Comparison of ENCODE assay signal across 28 cellular contexts in the genomic region with DNA sequence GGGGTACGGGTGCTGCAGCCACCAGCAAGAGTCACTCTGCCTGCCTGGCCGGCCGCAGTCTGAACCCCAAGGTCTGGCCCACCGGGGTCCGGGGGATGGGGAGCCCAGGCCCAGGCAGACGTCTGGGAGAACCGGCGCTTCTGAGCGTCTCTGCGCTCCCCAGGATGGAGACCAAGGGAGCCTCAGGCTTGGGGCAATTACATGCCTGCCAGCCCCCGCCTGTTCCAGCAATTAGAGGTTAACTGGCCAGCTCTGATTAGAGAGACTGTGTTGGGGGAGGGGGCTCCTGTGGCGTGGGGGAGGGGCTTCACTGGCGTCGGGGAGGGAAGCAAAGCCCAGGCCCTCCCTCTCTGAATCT. TPM values are rescaled to one million over a fixed set of nuclear protein-coding genes. Genes with fewer than 3 reads are reported as not detected.
A peak's percentile ranks its signal among the peaks of the same experiment; 100 is the strongest.
DNase-seq lines count a peak whose midpoint lies in the region; ATAC-seq, FAIRE-seq and TF ChIP-seq lines count a peak whose summit lies in the region.
"Had no signal": no experiment of that assay in that cellular context is flagged by ENCODE, and none has a peak within 500 bp of the region (broad histone marks: within the 10 kb centered on the region; RNA-seq: fewer than 3 reads in every experiment).

No MANE protein-coding gene starts in this region.

- H3K36me3 ChIP-seq in H7 (replicated peaks; ENCODE audit: control insufficient read depth, insufficient read depth, low read length) (no peaks in the 10 kb centered on the region), RWPE2 (ENCODE audit: low read depth) (no peaks in the 10 kb centered on the region)
- H3K36me3 ChIP-seq: ascending aorta, BLaER1, left ventricle myocardium inferior, prostate gland had no signal

- FAIRE-seq in H54 (lab: Jason Lieb, UNC) = no peak
- FAIRE-seq: colon, G401.6, HTR-8/SVneo, keratinocyte had no signal

- H3K4me3 ChIP-seq in H7 (ENCODE audit: insufficient read depth, low read depth, low read length) (peak overlapping the region; percentile 43; the same call in 1 of the 2 replicates), RWPE2 (ENCODE audit: severe bottlenecking) (no peak overlapping the region)
- H3K4me3 ChIP-seq: ascending aorta, BLaER1, gastroesophageal sphincter, left ventricle myocardium inferior, prostate gland, tibial nerve had no signal

- no peaks in the 10 kb centered on the region for H3K27me3 ChIP-seq in H7 (ENCODE audit: control insufficient read depth, insufficient read depth, low read length)
- peaks cover 7% of the 10 kb centered on the region for H3K27me3 ChIP-seq in RWPE2 (ENCODE audit: insufficient read depth, poor library complexity, severe bottlenecking)

- TF ChIP-seq CTCF in RWPE2 (IDR thresholded peaks at IDR 0.05; ENCODE audit: poor library complexity, severe bottlenecking) = no peak

- ATAC-seq in RWPE2 (ENCODE audit: low read depth) (peak; percentile 13; the same call in 2 of the 3 replicates), GM21717 (IDR thresholded peaks at IDR 0.05; ENCODE audit: unreplicated experiment) (no peak)
- ATAC-seq: gastroesophageal sphincter had no signal

- TF ChIP-seq POLR2A in H54 (IDR thresholded peaks at IDR 0.05; ENCODE audit: low read depth, low read length) = no peak

- no peaks in the 10 kb centered on the region for H3K4me1 ChIP-seq in RWPE2 (ENCODE audit: insufficient read depth, poor library complexity, severe bottlenecking)
- H3K4me1 ChIP-seq: ascending aorta, BLaER1, left ventricle myocardium inferior, prostate gland, tibial nerve had no signal

- H3K9me3 ChIP-seq in RWPE2 (ENCODE audit: severe bottlenecking) = no peaks in the 10 kb centered on the region
- H3K9me3 ChIP-seq: ascending aorta, BLaER1, gastroesophageal sphincter, left ventricle myocardium inferior, prostate gland, tibial nerve had no signal

- H3K27ac ChIP-seq in RWPE2 (ENCODE audit: poor library complexity, severe bottlenecking) = no peak overlapping the region
- H3K27ac ChIP-seq: ascending aorta, BLaER1, gastroesophageal sphincter, left ventricle myocardium inferior, prostate gland, RWPE1, tibial nerve had no signal

- DNase-seq in ELF-1 (ENCODE audit: low read depth, low spot score) (peak; percentile 78), H7 (peak; percentile 85), RWPE2 (ENCODE audit: low spot score) (no peak), iPS-NIHi7 (ENCODE audit: extremely low spot score) (peak; percentile 48), H54 (ENCODE audit: insufficient read length, low spot score) (no peak)
- DNase-seq in activated effector memory CD4-positive, alpha-beta T cell treated with anti-CD3 and anti-CD28 coated beads, Interleukin-2, amount 50 U/mL, for 16 hours = no peak
- DNase-seq: activated gamma-delta T cell; activated T-cell treated with anti-CD3 and anti-CD28 coated beads, Interleukin-2, amount 50 U/mL, for 24 hours; effector CD4-positive, alpha-beta T cell; GOT3; hippocampal formation; left ventricle myocardium inferior; mesenchymal stem cell; NCI-H2081 treated with DMSO at 0.1 percent for 48 hours; NCI-H345; NCI-H774; stimulated activated CD4-positive, alpha-beta T cell treated with anti-CD3 and anti-CD28 coated beads, Interleukin-4, amount 100 ng/mL, for 1 hour had no signal

RNA-seq across cellular contexts. Expression of a gene that starts 11.9 kb away (rescaled TPM):
- 87.0 and 134 TPM in 2 replicates for total RNA-seq in H7 (2014; rRNA removed; shearing (Covaris generic))

RNA-seq across cellular contexts. Expression of a gene that starts 58.3 kb away (rescaled TPM):
- 34.6 and 40.0 TPM in 2 replicates for total RNA-seq in H7 (2014; rRNA removed; shearing (Covaris generic))

Comparison
In these comparisons a context has a peak if more than half of its experiments do, and no peak if none do; other contexts are left out.
1. DNase-seq: peak in ELF-1 (single experiment), H7 (single experiment) and iPS-NIHi7 (single experiment); none in RWPE2 (single experiment), activated effector memory CD4-positive, alpha-beta T cell treated with anti-CD3 and anti-CD28 coated beads, Interleukin-2, amount 50 U/mL, for 16 hours (single experiment) and H54 (single experiment).